21 cellular contexts compared by ENCODE assay signal in genomic region chr2:191195021-191195420, GRCh38. TPM values are rescaled to one million over a fixed set of nuclear protein-coding genes. Genes with fewer than 3 reads are reported as not detected.
A peak's percentile ranks its signal among the peaks of the same experiment; 100 is the strongest.
DNase-seq lines count a peak whose midpoint lies in the region; ATAC-seq and TF ChIP-seq lines count a peak whose summit lies in the region.
"Had no signal": no experiment of that assay in that cellular context is flagged by ENCODE, and none has a peak within 500 bp of the region (broad histone marks: within the 10 kb centered on the region; RNA-seq: fewer than 3 reads in every experiment).

No MANE protein-coding gene starts in this region.

- peaks cover 63% of the 10 kb centered on the region for H3K4me1 Mint-ChIP-seq in stimulated activated naive CD8-positive, alpha-beta T cell treated with anti-CD3 and anti-CD28 coated beads, Interleukin-15, Interleukin-2, amounts not matched to agents 100 ng/mL and 50 ng/mL, for 24 hours (ENCODE audit: low read depth)
- peaks cover 41 to 52% (median 49%) of the 10 kb centered on the region in 3 donors for H3K4me1 Mint-ChIP-seq in T-cell

- DNase-seq in stimulated activated naive CD8-positive, alpha-beta T cell treated with anti-CD3 and anti-CD28 coated beads, Interleukin-15, Interleukin-2, amounts not matched to agents 100 U/mL and 50 U/mL, for 24 hours = no peak
- DNase-seq in T-cell = no peak
- DNase-seq in choroid plexus epithelial cell (ENCODE audit: low read depth) = peak; percentile 38
- DNase-seq in osteoblast (ENCODE audit: insufficient read length, low spot score, missing footprints) = no peak
- no peak for DNase-seq in GOT3 (lab: John Stamatoyannopoulos, UW)
- no peak for DNase-seq in NCI-H446 treated with DMSO at 0.1 percent for 48 hours (lab: John Stamatoyannopoulos, UW)
- DNase-seq: activated T-cell treated with anti-CD3 and anti-CD28 coated beads, Interleukin-2, amount 50 U/mL, for 48 hours; Calu3; HCEC 1CT; hypothalamus; mesenchymal stem cell; NCI-H187 treated with DMSO at 0.1 percent for 48 hours; NCI-H446; SHP77; small intestine; stimulated activated CD8-positive, alpha-beta memory T cell treated with anti-CD3 and anti-CD28 coated beads, Interleukin-4, amount 100 ng/mL, for 48 hours; T1000 had no signal

- CTCF ChIA-PET in T-cell (lab: Charles Lee) = interaction anchor here (1.0 to 1.2 kb wide), 3 partner anchors 10 to 29 kb away, joined by 3 to 5 read pairs (median 5); no protein-coding TSS in a partner anchor

- H3K9me3 Mint-ChIP-seq in stimulated activated naive CD8-positive, alpha-beta T cell treated with anti-CD3 and anti-CD28 coated beads, Interleukin-15, Interleukin-2, amounts not matched to agents 100 ng/mL and 50 ng/mL, for 24 hours = peaks cover 3% of the 10 kb centered on the region
- peaks cover 4 to 15% (median 7%) of the 10 kb centered on the region in 3 donors for H3K9me3 Mint-ChIP-seq in T-cell

- no peak for ATAC-seq in stimulated activated naive CD8-positive, alpha-beta T cell treated with anti-CD3 and anti-CD28 coated beads, Interleukin-15, Interleukin-2, amounts not matched to agents 100 U/mL and 50 U/mL, for 24 hours
- ATAC-seq in T-cell (replicated peaks in 1 of 4) = no peak
- no peak for ATAC-seq in HG02588 (IDR thresholded peaks at IDR 0.05; ENCODE audit: unreplicated experiment)

- no peak overlapping the region for H3K27ac ChIP-seq in osteoblast (ENCODE audit: low read depth, low read length)
- H3K27ac ChIP-seq: ascending aorta had no signal

- no peak overlapping the region for H2AFZ ChIP-seq in osteoblast (ENCODE audit: low read length)

- no peaks in the 10 kb centered on the region for H3K27me3 ChIP-seq in osteoblast (ENCODE audit: insufficient read depth, low read length)
- H3K27me3 ChIP-seq: ascending aorta had no signal

- H3K4me3 ChIP-seq in choroid plexus epithelial cell (ENCODE audit: low read depth, low read length) = no peak overlapping the region
- no peak overlapping the region for H3K4me3 ChIP-seq in osteoblast (ENCODE audit: insufficient read depth, low read length)
- H3K4me3 ChIP-seq: ascending aorta had no signal

- H3K27ac Mint-ChIP-seq in stimulated activated naive CD8-positive, alpha-beta T cell treated with anti-CD3 and anti-CD28 coated beads, Interleukin-15, Interleukin-2, amounts not matched to agents 100 ng/mL and 50 ng/mL, for 24 hours = peak overlapping the region; percentile 99
- peak overlapping the region; percentile 94 to 97 for H3K27ac Mint-ChIP-seq in T-cell

- no peaks in the 10 kb centered on the region for H3K27me3 Mint-ChIP-seq in stimulated activated naive CD8-positive, alpha-beta T cell treated with anti-CD3 and anti-CD28 coated beads, Interleukin-15, Interleukin-2, amounts not matched to agents 100 ng/mL and 50 ng/mL, for 24 hours
- H3K27me3 Mint-ChIP-seq in T-cell = no peaks in the 10 kb centered on the region

- no peaks in the 10 kb centered on the region for H3K79me2 ChIP-seq in osteoblast (ENCODE audit: insufficient read depth, low read length)

- H3K36me3 ChIP-seq in osteoblast (ENCODE audit: insufficient read depth, low read length) = no peaks in the 10 kb centered on the region
- H3K36me3 ChIP-seq: ascending aorta had no signal

- H3K4me2 ChIP-seq in osteoblast (ENCODE audit: insufficient read depth, low read length) = no peak overlapping the region

- no peaks in the 10 kb centered on the region for H3K36me3 Mint-ChIP-seq in stimulated activated naive CD8-positive, alpha-beta T cell treated with anti-CD3 and anti-CD28 coated beads, Interleukin-15, Interleukin-2, amounts not matched to agents 100 ng/mL and 50 ng/mL, for 24 hours (ENCODE audit: low read depth)
- no peaks in the 10 kb centered on the region for H3K36me3 Mint-ChIP-seq in T-cell

- no peak overlapping the region for H3K4me3 Mint-ChIP-seq in stimulated activated naive CD8-positive, alpha-beta T cell treated with anti-CD3 and anti-CD28 coated beads, Interleukin-15, Interleukin-2, amounts not matched to agents 100 ng/mL and 50 ng/mL, for 24 hours
- H3K4me3 Mint-ChIP-seq in T-cell = peak overlapping the region in 1 of 3 donors; percentile 23

- no peaks in the 10 kb centered on the region for H3K4me1 ChIP-seq in osteoblast (ENCODE audit: insufficient read depth, low read length)
- H3K4me1 ChIP-seq: ascending aorta had no signal

- POLR2A ChIA-PET in T-cell (lab: Charles Lee) = no interaction called here

- no peaks in the 10 kb centered on the region for H4K20me1 ChIP-seq in osteoblast (ENCODE audit: insufficient read depth, low read length)

- no peaks in the 10 kb centered on the region for H3K9me3 ChIP-seq in osteoblast (ENCODE audit: low read depth, low read length)
- H3K9me3 ChIP-seq: ascending aorta had no signal

- TF ChIP-seq CTCF in choroid plexus epithelial cell (conservative IDR thresholded peaks at IDR 0.05; ENCODE audit: low read depth, low read length) (no peak), osteoblast (IDR thresholded peaks at IDR 0.05; ENCODE audit: extremely low read depth, low read depth, low read length) (no peak)

RNA-seq across cellular contexts. Expression of gene STAT4, which starts 44.2 kb away (rescaled TPM):
- 100 to 1,000 TPM in 2 of 5 donors, 10 to 100 TPM in 3; 79.5 to 141 (median 91.7) TPM for total RNA-seq in T-cell
- total RNA-seq in osteoblast = 11.5 and 16.6 TPM in 2 replicates
- total RNA-seq: G401 had no signal

RNA-seq across cellular contexts. Expression of gene MYO1B, which starts 50.2 kb away (rescaled TPM):
- total RNA-seq in T-cell (1 to 10 TPM in 1 of 5 donors, under 1 TPM in 4; 0.39 to 1.3 (median 0.73) TPM), osteoblast (229 and 246 TPM in 2 replicates)
- total RNA-seq: G401 had no signal

Comparison
In these comparisons a context has a peak if more than half of its experiments do, and no peak if none do; other contexts are left out.
1. RNA of gene MYO1B, which starts 50.2 kb away (total RNA-seq): 229 to 246 TPM in osteoblast; 0.39 to 1.3 TPM in T-cell; every median in the first group is over 10 times any median in the second.